ENCODE assay signal across 22 cellular contexts in the genomic region with DNA sequence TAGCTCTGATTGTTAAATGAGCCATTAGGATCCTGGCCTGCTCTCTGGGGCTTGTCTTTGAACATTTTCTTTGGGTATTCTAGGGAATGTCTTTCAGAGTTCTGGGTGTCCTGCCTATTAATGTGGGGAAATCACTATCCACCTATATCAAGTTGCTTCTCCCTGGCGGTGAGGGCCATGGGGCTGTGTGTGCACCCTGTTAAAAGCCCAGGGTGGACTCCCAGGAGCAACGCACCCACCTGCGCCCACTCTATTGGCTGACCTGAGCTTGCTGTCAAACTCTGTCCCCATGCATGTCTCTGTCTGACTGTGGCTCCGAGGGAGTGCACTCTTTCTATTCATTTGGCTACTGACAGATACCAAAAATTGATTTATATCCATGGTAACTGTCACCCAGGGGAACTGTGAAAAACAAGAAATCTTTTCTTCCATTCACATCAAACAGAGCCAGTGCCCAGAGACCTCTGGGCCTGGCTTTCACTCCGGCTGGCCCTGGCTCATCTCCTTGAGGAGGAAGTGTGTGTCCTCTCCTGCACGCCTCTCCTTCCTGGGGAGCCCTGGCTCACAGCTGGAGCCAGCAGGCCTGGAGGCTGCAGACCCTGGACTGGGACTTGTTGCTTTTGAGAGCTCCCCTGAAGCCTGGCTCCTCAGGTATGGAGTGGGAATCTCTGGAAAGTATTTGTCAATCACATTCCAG. TPM values are rescaled to one million over a fixed set of nuclear protein-coding genes. Genes with fewer than 3 reads are reported as not detected.
"Had no signal": no experiment of that assay in that cellular context is flagged by ENCODE, and none has a peak within 500 bp of the region (broad histone marks: within the 10 kb centered on the region; RNA-seq: fewer than 3 reads in every experiment).

No MANE protein-coding gene starts in this region.

- H3K4me3 Mint-ChIP-seq: activated CD8-positive, alpha-beta T cell treated with anti-CD3 and anti-CD28 coated beads, Interleukin-2, amount 10 ng/mL, durations not matched to agents 7 days and 5 days; activated naive CD8-positive, alpha-beta T cell; activated T-cell treated with anti-CD3 and anti-CD28 coated beads, Interleukin-2, amount 50 U/mL, for 24 hours; activated T-helper 17 cell treated with anti-CD3 and anti-CD28 coated beads, Interleukin-2, amount 50 U/mL, for 72 hours; central memory CD8-positive, alpha-beta T cell; natural killer cell treated with Interleukin-12 subunit alpha and Interleukin-12 subunit beta and Interleukin-15 and Interleukin-18, amount 100 ng/mL, for 72 hours; stimulated activated naive CD8-positive, alpha-beta T cell treated with anti-CD3 and anti-CD28 coated beads, Interleukin-15, amount 100 ng/mL, for 72 hours had no signal

- H3K9me3 Mint-ChIP-seq: activated T-cell treated with anti-CD3 and anti-CD28 coated beads, Interleukin-2, amount 50 U/mL, for 24 hours; activated T-helper 17 cell treated with anti-CD3 and anti-CD28 coated beads, Interleukin-2, amount 50 U/mL, for 72 hours; central memory CD8-positive, alpha-beta T cell; natural killer cell treated with Interleukin-12 subunit alpha and Interleukin-12 subunit beta and Interleukin-15 and Interleukin-18, amount 100 ng/mL, for 72 hours; stimulated activated naive CD8-positive, alpha-beta T cell treated with anti-CD3 and anti-CD28 coated beads, Interleukin-15, amount 100 ng/mL, for 72 hours had no signal

- H3K27ac ChIP-seq: adrenal gland, ascending aorta, brain microvascular endothelial cell, pancreas, tibial artery had no signal

- ATAC-seq: activated CD8-positive, alpha-beta T cell treated with anti-CD3 and anti-CD28 coated beads, Interleukin-2, amount 10 ng/mL, durations not matched to agents 7 days and 5 days; activated T-helper 17 cell treated with anti-CD3 and anti-CD28 coated beads, Interleukin-2, amount 50 U/mL, for 72 hours; left ventricle myocardium superior; natural killer cell treated with Interleukin-12 subunit alpha and Interleukin-12 subunit beta and Interleukin-15 and Interleukin-18, amount 100 ng/mL, for 72 hours; pancreas; right cardiac atrium; stimulated activated naive CD8-positive, alpha-beta T cell treated with anti-CD3 and anti-CD28 coated beads, Interleukin-15, amount 100 ng/mL, for 72 hours had no signal

- H3K4me1 ChIP-seq: ascending aorta, pancreas, tibial artery had no signal

- DNase-seq: activated CD4-positive, alpha-beta T cell treated with anti-CD3 and anti-CD28 coated beads for 1 hour; activated CD4-positive, alpha-beta T cell treated with anti-CD3 and anti-CD28 coated beads, Interleukin-2, amount 50 U/mL, for 1 hour; activated CD8-positive, alpha-beta T cell treated with anti-CD3 and anti-CD28 coated beads, Interleukin-2, amount 10 ng/mL, durations not matched to agents 7 days and 5 days; activated T-cell treated with anti-CD3 and anti-CD28 coated beads, Interleukin-2, amount 50 U/mL, for 24 hours; brain microvascular endothelial cell; cortex of kidney; left ventricle myocardium superior; mammary epithelial cell; pancreas; right cardiac atrium; stimulated activated CD4-positive, alpha-beta T cell treated with anti-CD3 and anti-CD28 coated beads, Interleukin-12 subunit alpha, Interleukin-12 subunit beta, amount 100 ng/mL, for 4 hours; stimulated activated CD4-positive, alpha-beta T cell treated with anti-CD3 and anti-CD28 coated beads, Interleukin-1b, Interleukin-23, amount 100 ng/mL, for 48 hours; stimulated activated naive CD8-positive, alpha-beta T cell treated with anti-CD3 and anti-CD28 coated beads, Interleukin-15, amount 100 ng/mL, for 72 hours had no signal

- H3K36me3 Mint-ChIP-seq: activated naive CD8-positive, alpha-beta T cell; natural killer cell treated with Interleukin-12 subunit alpha and Interleukin-12 subunit beta and Interleukin-15 and Interleukin-18, amount 100 ng/mL, for 72 hours had no signal

- H3K9me3 ChIP-seq: adrenal gland, ascending aorta, pancreas had no signal

- H3K27me3 ChIP-seq: adrenal gland, ascending aorta, brain microvascular endothelial cell, pancreas, tibial artery had no signal

- H3K36me3 ChIP-seq: adrenal gland, ascending aorta, brain microvascular endothelial cell, pancreas, tibial artery had no signal

- H3K4me3 ChIP-seq: adrenal gland, ascending aorta, pancreas, tibial artery had no signal

- H3K27ac Mint-ChIP-seq: activated CD8-positive, alpha-beta T cell treated with anti-CD3 and anti-CD28 coated beads, Interleukin-2, amount 10 ng/mL, durations not matched to agents 7 days and 5 days; activated naive CD8-positive, alpha-beta T cell; activated T-cell treated with anti-CD3 and anti-CD28 coated beads, Interleukin-2, amount 50 U/mL, for 24 hours; activated T-helper 17 cell treated with anti-CD3 and anti-CD28 coated beads, Interleukin-2, amount 50 U/mL, for 72 hours; natural killer cell treated with Interleukin-12 subunit alpha and Interleukin-12 subunit beta and Interleukin-15 and Interleukin-18, amount 100 ng/mL, for 72 hours; stimulated activated naive CD8-positive, alpha-beta T cell treated with anti-CD3 and anti-CD28 coated beads, Interleukin-15, amount 100 ng/mL, for 72 hours had no signal

- H3K27me3 Mint-ChIP-seq: activated naive CD8-positive, alpha-beta T cell; activated T-cell treated with anti-CD3 and anti-CD28 coated beads, Interleukin-2, amount 50 U/mL, for 24 hours; activated T-helper 17 cell treated with anti-CD3 and anti-CD28 coated beads, Interleukin-2, amount 50 U/mL, for 72 hours; central memory CD8-positive, alpha-beta T cell; natural killer cell treated with Interleukin-12 subunit alpha and Interleukin-12 subunit beta and Interleukin-15 and Interleukin-18, amount 100 ng/mL, for 72 hours; stimulated activated naive CD8-positive, alpha-beta T cell treated with anti-CD3 and anti-CD28 coated beads, Interleukin-15, amount 100 ng/mL, for 72 hours had no signal

RNA-seq across cellular contexts. Expression of a gene that starts 10.5 kb away (rescaled TPM):
- total RNA-seq: ascending aorta, epithelial cell of proximal tubule, mammary epithelial cell, pulmonary artery endothelial cell had no signal
